Comparison of ENCODE assay signal across 10 cellular contexts in the genomic region with DNA sequence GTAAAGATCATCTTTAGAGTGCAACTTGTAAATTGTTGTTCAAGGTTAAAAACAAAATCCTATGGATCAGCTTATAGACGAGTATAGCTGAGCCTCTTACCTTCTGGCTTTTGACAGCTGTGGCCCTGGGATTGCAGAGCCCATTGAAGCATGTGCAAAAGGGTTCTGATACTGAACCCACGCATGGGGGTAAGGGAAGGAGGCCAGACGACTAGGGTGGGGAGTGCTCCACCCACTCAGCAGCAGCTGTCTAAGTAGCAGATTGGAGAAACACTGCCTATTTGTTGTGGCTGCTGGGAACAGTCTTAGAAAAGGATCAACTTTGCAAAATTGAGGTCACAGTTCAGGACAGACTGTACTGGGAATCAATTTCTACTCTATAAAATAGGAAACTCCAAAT. TPM values are rescaled to one million over a fixed set of nuclear protein-coding genes. Genes with fewer than 3 reads are reported as not detected.
A peak's percentile ranks its signal among the peaks of the same experiment; 100 is the strongest.
DNase-seq lines count a peak whose midpoint lies in the region; ATAC-seq and TF ChIP-seq lines count a peak whose summit lies in the region.
"Had no signal": no experiment of that assay in that cellular context is flagged by ENCODE, and none has a peak within 500 bp of the region (broad histone marks: within the 10 kb centered on the region; RNA-seq: fewer than 3 reads in every experiment).

No MANE protein-coding gene starts in this region.

- no peaks in the 10 kb centered on the region for H3K4me1 ChIP-seq in esophagus muscularis mucosa

- DNase-seq in DMS 273 (lab: John Stamatoyannopoulos, UW; ENCODE audit: unreplicated experiment) (peak; percentile 89), myocyte (ENCODE audit: low read depth) (peak; percentile 71), NCI-H1436 treated with DMSO at 0.1 percent for 48 hours (lab: John Stamatoyannopoulos, UW) (no peak), NCI-H1417 (lab: John Stamatoyannopoulos, UW) (no peak), esophagus muscularis mucosa (ENCODE audit: extremely low spot score) (no peak)
- DNase-seq: activated CD4-positive, alpha-beta T cell treated with anti-CD3 and anti-CD28 coated beads, Interleukin-2, amount 10 ng/mL, durations not matched to agents 24 days and 14 days had no signal

- H3K9me3 ChIP-seq in esophagus muscularis mucosa, result no peaks in the 10 kb centered on the region

- TF ChIP-seq CTCF in esophagus muscularis mucosa (IDR thresholded peaks at IDR 0.05), result no peak

- no peaks in the 10 kb centered on the region for H3K27me3 ChIP-seq in esophagus muscularis mucosa

- TF ChIP-seq POLR2A in esophagus muscularis mucosa (IDR thresholded peaks at IDR 0.05; ENCODE audit: low read depth), result no peak

- 56% methylated on average over 3 of the region's 3 CpGs for WGBS in esophagus muscularis mucosa

- no peaks in the 10 kb centered on the region for H3K36me3 ChIP-seq in esophagus muscularis mucosa

- no peak for TF ChIP-seq EP300 in esophagus muscularis mucosa (IDR thresholded peaks at IDR 0.05)

- H3K27ac ChIP-seq in esophagus muscularis mucosa (replicated peaks in 1 of 4), result no peak overlapping the region

- ATAC-seq in GM21360 (IDR thresholded peaks at IDR 0.05; ENCODE audit: unreplicated experiment) (peak; percentile 51), HG03565 (IDR thresholded peaks at IDR 0.05; ENCODE audit: unreplicated experiment) (peak; percentile 66), GM18858 (IDR thresholded peaks at IDR 0.05; ENCODE audit: unreplicated experiment) (no peak)
- ATAC-seq: activated T-helper 17 cell treated with anti-CD3 and anti-CD28 coated beads, Interleukin-2, amount 50 U/mL, for 72 hours had no signal

- no peak overlapping the region for H3K4me3 ChIP-seq in esophagus muscularis mucosa

- intact Hi-C loops in esophagus muscularis mucosa (cut with DNase I), result no loop called here

RNA-seq across cellular contexts. Expression of gene CD101, which starts 16.1 kb away (rescaled TPM):
- 0.10 and 0.11 TPM in 2 replicates for total RNA-seq in myocyte
- 0.61 TPM for polyA plus RNA-seq in myocyte (2012)
- 1 to 10 TPM in 2 of 4 donors, under 1 TPM in 2; 0.26 to 1.5 (median 0.87) TPM for total RNA-seq in esophagus muscularis mucosa

RNA-seq across cellular contexts. Expression of gene TTF2, which starts 42.5 kb away (rescaled TPM):
- total RNA-seq in myocyte (11.6 and 11.8 TPM in 2 replicates), esophagus muscularis mucosa (10 to 100 TPM in 2 of 4 donors, 1 to 10 TPM in 2; 6.6 to 12.8 (median 9.0) TPM)
- polyA plus RNA-seq in myocyte (2012), result 5.5 TPM

Comparison
In these comparisons a context has a peak if more than half of its experiments do, and no peak if none do; other contexts are left out.
1. DNase-seq: peak in DMS 273 (single experiment) and myocyte (single experiment); none in NCI-H1436 treated with DMSO at 0.1 percent for 48 hours (single experiment), NCI-H1417 (0 of 3) and esophagus muscularis mucosa (single experiment).